ENCODE assay signal across 8 cellular contexts in genomic region chr1:50978852-50979781, GRCh38. TPM values are rescaled to one million over a fixed set of nuclear protein-coding genes. Genes with fewer than 3 reads are reported as not detected.
DNase-seq lines count a peak whose midpoint lies in the region; ATAC-seq lines count a peak whose summit lies in the region.

No MANE protein-coding gene starts in this region.

- H3K27ac Mint-ChIP-seq in T-helper 2 cell treated with Interferon-gamma antibody and Interleukin-4, amounts not matched to agents 5 μg/mL and 100 μg/mL, for 36 hours, result peak overlapping the region; percentile 21
- peak overlapping the region; percentile 55 for H3K27ac Mint-ChIP-seq in activated T-helper 17 cell treated with anti-CD3 and anti-CD28 coated beads, Interleukin-2, amount 50 U/mL, for 72 hours
- H3K27ac Mint-ChIP-seq in stimulated activated naive B cell treated with anti-CD40 and anti-IgM and Interleukin-4, amounts not matched to agents 10 μg/mL and 1 μg/mL and 100 μg/mL, for 72 hours, result peak overlapping the region; percentile 67

- no peaks in the 10 kb centered on the region for H3K9me3 Mint-ChIP-seq in T-helper 2 cell treated with Interferon-gamma antibody and Interleukin-4, amounts not matched to agents 5 μg/mL and 100 μg/mL, for 36 hours
- no peaks in the 10 kb centered on the region for H3K9me3 Mint-ChIP-seq in activated T-helper 17 cell treated with anti-CD3 and anti-CD28 coated beads, Interleukin-2, amount 50 U/mL, for 72 hours
- no peaks in the 10 kb centered on the region for H3K9me3 Mint-ChIP-seq in stimulated activated naive B cell treated with anti-CD40 and anti-IgM and Interleukin-4, amounts not matched to agents 10 μg/mL and 1 μg/mL and 100 μg/mL, for 72 hours

- no peak overlapping the region for H3K9ac ChIP-seq in iPS-15b (ENCODE audit: low read depth, low read length)

- DNase-seq in T-helper 2 cell treated with Interferon-gamma antibody and Interleukin-4, amounts not matched to agents 5 μg/mL and 100 μg/mL, for 36 hours (ENCODE audit: low spot score), result no peak
- no peak for DNase-seq in T-helper 2 cell
- peak; percentile 96 for DNase-seq in NCI-H2107 treated with DMSO at 0.1 percent for 48 hours (lab: John Stamatoyannopoulos, UW; ENCODE audit: unreplicated experiment)
- no peak for DNase-seq in stimulated activated naive B cell treated with anti-CD40 and anti-IgM and Interleukin-4, amounts not matched to agents 10 μg/mL and 1 μg/mL and 100 μg/mL, for 72 hours
- DNase-seq in AG20443 (ENCODE audit: low spot score), result no peak

- peak overlapping the region; percentile 14 for H3K4me3 ChIP-seq in iPS-15b (ENCODE audit: low read depth, low read length)

- H3K27me3 Mint-ChIP-seq in T-helper 2 cell treated with Interferon-gamma antibody and Interleukin-4, amounts not matched to agents 5 μg/mL and 100 μg/mL, for 36 hours (ENCODE audit: low read depth), result peaks cover 65% of the 10 kb centered on the region
- H3K27me3 Mint-ChIP-seq in activated T-helper 17 cell treated with anti-CD3 and anti-CD28 coated beads, Interleukin-2, amount 50 U/mL, for 72 hours, result peaks cover 9% of the 10 kb centered on the region
- peaks cover 23 to 28% of the 10 kb centered on the region in 2 donors for H3K27me3 Mint-ChIP-seq in stimulated activated naive B cell treated with anti-CD40 and anti-IgM and Interleukin-4, amounts not matched to agents 10 μg/mL and 1 μg/mL and 100 μg/mL, for 72 hours

- H3K36me3 ChIP-seq in iPS-15b (ENCODE audit: control insufficient read depth, insufficient read depth, low read length), result no peaks in the 10 kb centered on the region

- ATAC-seq in activated T-helper 17 cell treated with anti-CD3 and anti-CD28 coated beads, Interleukin-2, amount 50 U/mL, for 72 hours (replicated peaks), result no peak
- no peak for ATAC-seq in stimulated activated naive B cell treated with anti-CD40 and anti-IgM and Interleukin-4, amounts not matched to agents 10 μg/mL and 1 μg/mL and 100 μg/mL, for 72 hours (replicated peaks)
- no peak for ATAC-seq in HG03280 (IDR thresholded peaks at IDR 0.05; ENCODE audit: unreplicated experiment)

- peak overlapping the region; percentile 80 for H3K4me3 Mint-ChIP-seq in T-helper 2 cell treated with Interferon-gamma antibody and Interleukin-4, amounts not matched to agents 5 μg/mL and 100 μg/mL, for 36 hours
- peak overlapping the region; percentile 84 for H3K4me3 Mint-ChIP-seq in activated T-helper 17 cell treated with anti-CD3 and anti-CD28 coated beads, Interleukin-2, amount 50 U/mL, for 72 hours
- peak overlapping the region; percentile 69 to 75 for H3K4me3 Mint-ChIP-seq in stimulated activated naive B cell treated with anti-CD40 and anti-IgM and Interleukin-4, amounts not matched to agents 10 μg/mL and 1 μg/mL and 100 μg/mL, for 72 hours

- H3K9me3 ChIP-seq in iPS-15b (ENCODE audit: control insufficient read depth, insufficient read depth, low read length), result no peaks in the 10 kb centered on the region

- peaks cover 13% of the 10 kb centered on the region for H3K4me1 ChIP-seq in iPS-15b (ENCODE audit: control insufficient read depth, insufficient read depth, low read length)

- H3K27me3 ChIP-seq in iPS-15b (ENCODE audit: control insufficient read depth, insufficient read depth, low read length), result peaks cover 89% of the 10 kb centered on the region

- peaks cover 25% of the 10 kb centered on the region for H3K4me1 Mint-ChIP-seq in T-helper 2 cell treated with Interferon-gamma antibody and Interleukin-4, amounts not matched to agents 5 μg/mL and 100 μg/mL, for 36 hours (ENCODE audit: low read depth)
- H3K4me1 Mint-ChIP-seq in activated T-helper 17 cell treated with anti-CD3 and anti-CD28 coated beads, Interleukin-2, amount 50 U/mL, for 72 hours, result peaks cover 18% of the 10 kb centered on the region
- H3K4me1 Mint-ChIP-seq in stimulated activated naive B cell treated with anti-CD40 and anti-IgM and Interleukin-4, amounts not matched to agents 10 μg/mL and 1 μg/mL and 100 μg/mL, for 72 hours, result peaks cover 18 to 22% of the 10 kb centered on the region in 2 donors

- peaks cover 21% of the 10 kb centered on the region for H3K36me3 Mint-ChIP-seq in T-helper 2 cell treated with Interferon-gamma antibody and Interleukin-4, amounts not matched to agents 5 μg/mL and 100 μg/mL, for 36 hours (ENCODE audit: low read depth)
- peaks cover 8% of the 10 kb centered on the region for H3K36me3 Mint-ChIP-seq in activated T-helper 17 cell treated with anti-CD3 and anti-CD28 coated beads, Interleukin-2, amount 50 U/mL, for 72 hours (ENCODE audit: low read depth)
- no peaks in the 10 kb centered on the region for H3K36me3 Mint-ChIP-seq in stimulated activated naive B cell treated with anti-CD40 and anti-IgM and Interleukin-4, amounts not matched to agents 10 μg/mL and 1 μg/mL and 100 μg/mL, for 72 hours

RNA-seq across cellular contexts. Expression of gene CDKN2C, which starts 9.1 kb away (rescaled TPM):
- 10 to 100 TPM in 1 of 2 donors, 1 to 10 TPM in 1; 8.3 to 16.2 TPM for total RNA-seq in activated T-helper 17 cell treated with anti-CD3 and anti-CD28 coated beads, Interleukin-2, amount 50 U/mL, for 72 hours

RNA-seq across cellular contexts. Expression of gene FAF1, which starts 19.1 kb away (rescaled TPM):
- total RNA-seq in activated T-helper 17 cell treated with anti-CD3 and anti-CD28 coated beads, Interleukin-2, amount 50 U/mL, for 72 hours, result 10 to 100 TPM; 55.5 to 69.7 TPM
